ENCODE assay signal across 13 cellular contexts in genomic region chr2:217919781-217920351, GRCh38.
DNase-seq lines count a peak whose midpoint lies in the region; ATAC-seq and TF ChIP-seq lines count a peak whose summit lies in the region.
"Had no signal": no experiment of that assay in that cellular context is flagged by ENCODE, and none has a peak within 500 bp of the region (broad histone marks: within the 10 kb centered on the region; RNA-seq: fewer than 3 reads in every experiment).

No MANE protein-coding gene starts in this region.

- H3K27me3 ChIP-seq in H7 (ENCODE audit: control insufficient read depth, insufficient read depth, low read length) (peaks cover 2% of the 10 kb centered on the region; the same call in 1 of the 2 replicates), kidney epithelial cell (ENCODE audit: control insufficient read depth, insufficient read depth, low read length) (no peaks in the 10 kb centered on the region), suprapubic skin (no peaks in the 10 kb centered on the region)

- TF ChIP-seq CTCF in kidney epithelial cell (IDR thresholded peaks at IDR 0.05; ENCODE audit: insufficient read depth, low read length, poor library complexity, severe bottlenecking), result no peak
- no peak for TF ChIP-seq CTCF in suprapubic skin (IDR thresholded peaks at IDR 0.05)

- H3K4me1 ChIP-seq in suprapubic skin, result peaks cover 90% of the 10 kb centered on the region

- DNase-seq in H7, result peak; percentile 61
- peak; percentile 73 for DNase-seq in kidney epithelial cell (ENCODE audit: low read depth)
- DNase-seq in suprapubic skin (ENCODE audit: low spot score in 2 of 2), result no peak
- no peak for DNase-seq in activated CD4-positive, alpha-beta T cell treated with anti-CD3 and anti-CD28 coated beads, Interleukin-2, amount 50 U/mL, for 4 hours
- DNase-seq in NCI-H1694 treated with DMSO at 0.1 percent for 48 hours (lab: John Stamatoyannopoulos, UW), result no peak
- no peak for DNase-seq in GM19238 (ENCODE audit: insufficient read length, low spot score)
- DNase-seq: activated CD4-positive, alpha-beta memory T cell treated with anti-CD3 and anti-CD28 coated beads, Interleukin-2, amount 10 ng/mL, durations not matched to agents 7 days and 5 days; mammary epithelial cell; MV-4-11; stimulated activated CD4-positive, alpha-beta T cell treated with anti-CD3 and anti-CD28 coated beads, Interleukin-4, amount 100 ng/mL, for 4 hours had no signal

- H3K36me3 ChIP-seq in H7 (replicated peaks; ENCODE audit: control insufficient read depth, insufficient read depth, low read length), result no peaks in the 10 kb centered on the region
- H3K36me3 ChIP-seq in kidney epithelial cell (ENCODE audit: control insufficient read depth, insufficient read depth, low read length), result peaks cover 1% of the 10 kb centered on the region
- H3K36me3 ChIP-seq in suprapubic skin, result peaks cover 5% of the 10 kb centered on the region

- no peak for TF ChIP-seq EP300 in suprapubic skin (IDR thresholded peaks at IDR 0.05)

- H3K27ac ChIP-seq in cingulate gyrus (ENCODE audit: low read depth, low read length), result peak overlapping the region; percentile 11
- H3K27ac ChIP-seq in suprapubic skin, result peak overlapping the region; percentile 77

- TF ChIP-seq POLR2A in suprapubic skin (IDR thresholded peaks at IDR 0.05), result no peak

- no peak for ATAC-seq in HG03571 (IDR thresholded peaks at IDR 0.05; ENCODE audit: unreplicated experiment)
- ATAC-seq: Panc1 had no signal

- WGBS in suprapubic skin, result 69% methylated on average over 12 of the region's 13 CpGs

- H3K4me3 ChIP-seq in H7 (ENCODE audit: insufficient read depth, low read depth, low read length) (no peak overlapping the region), kidney epithelial cell (ENCODE audit: low read depth, low read length) (no peak overlapping the region), suprapubic skin (no peak overlapping the region)

- no peaks in the 10 kb centered on the region for H3K9me3 ChIP-seq in suprapubic skin

Comparison
In these comparisons a context has a peak if more than half of its experiments do, and no peak if none do; other contexts are left out.
1. DNase-seq: peak in H7 (single experiment) and kidney epithelial cell (single experiment); none in suprapubic skin (0 of 2), activated CD4-positive, alpha-beta T cell treated with anti-CD3 and anti-CD28 coated beads, Interleukin-2, amount 50 U/mL, for 4 hours (0 of 2), NCI-H1694 treated with DMSO at 0.1 percent for 48 hours (single experiment) and GM19238 (single experiment).